ENCODE assay signal across 40 cellular contexts in the genomic region with DNA sequence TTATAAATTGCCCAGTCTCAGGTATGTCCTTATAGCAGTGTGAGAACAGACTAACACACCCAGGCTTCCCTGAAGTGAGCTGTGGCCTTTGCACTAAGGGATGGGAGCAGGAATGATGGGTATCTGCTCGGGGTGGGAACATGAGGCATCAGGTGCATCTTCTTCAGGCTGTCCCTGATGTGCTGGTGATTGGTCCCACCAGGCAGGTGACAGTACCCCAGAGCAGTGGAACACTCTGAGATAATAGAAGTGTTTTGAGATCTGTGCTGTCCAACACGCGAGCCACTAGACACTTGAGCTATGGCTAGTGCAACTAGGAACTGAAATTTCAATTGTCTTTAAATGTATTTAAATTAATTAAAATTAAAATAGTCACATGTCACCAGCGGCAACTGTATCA. TPM values are rescaled to one million over a fixed set of nuclear protein-coding genes. Genes with fewer than 3 reads are reported as not detected.
"Had no signal": no experiment of that assay in that cellular context is flagged by ENCODE, and none has a peak within 500 bp of the region (broad histone marks: within the 10 kb centered on the region; RNA-seq: fewer than 3 reads in every experiment).

No MANE protein-coding gene starts in this region.

- DNase-seq: activated CD4-positive, alpha-beta memory T cell treated with anti-CD3 and anti-CD28 coated beads for 36 hours; activated CD4-positive, alpha-beta T cell treated with anti-CD3 and anti-CD28 coated beads for 1 hour; activated CD4-positive, alpha-beta T cell treated with anti-CD3 and anti-CD28 coated beads for 36 hours; activated CD4-positive, alpha-beta T cell treated with anti-CD3 and anti-CD28 coated beads for 48 hours; activated CD4-positive, alpha-beta T cell treated with anti-CD3 and anti-CD28 coated beads, Interleukin-2, amount 50 U/mL, for 1 hour; activated CD4-positive, alpha-beta T cell treated with anti-CD3 and anti-CD28 coated beads, Interleukin-2, amount 50 U/mL, for 4 hours; activated CD4-positive, CD25-positive, alpha-beta regulatory T cell; activated CD8-positive, alpha-beta memory T cell treated with anti-CD3 and anti-CD28 coated beads, Interleukin-2, amount 50 U/mL, for 4 hours; activated CD8-positive, alpha-beta T cell treated with anti-CD3 and anti-CD28 coated beads for 36 hours; activated gamma-delta T cell; activated naive CD4-positive, alpha-beta T cell treated with anti-CD3 and anti-CD28 coated beads, Interleukin-2, amount 10 ng/mL, durations not matched to agents 7 days and 5 days; activated naive CD4-positive, alpha-beta T cell treated with Interleukin-2 at 50 U/mL for 16 hours; activated naive CD8-positive, alpha-beta T cell treated with anti-CD3 and anti-CD28 coated beads, Interleukin-2, amount 10 ng/mL, durations not matched to agents 7 days and 5 days; activated naive CD8-positive, alpha-beta T cell treated with anti-CD3 and anti-CD28 coated beads, Interleukin-2, amount 50 U/mL, for 24 hours; activated T-cell treated with anti-CD3 and anti-CD28 coated beads for 4 hours; activated T-cell treated with anti-CD3 and anti-CD28 coated beads, Interleukin-2, amount 50 U/mL, for 1 hour; activated T-cell treated with anti-CD3 and anti-CD28 coated beads, Interleukin-2, amount 50 U/mL, for 4 hours; activated T-cell treated with anti-CD3 and anti-CD28 coated beads, Interleukin-2, amount 50 U/mL, for 72 hours; amygdala; anterior cingulate cortex; caudate nucleus; cerebellar nuclear complex; SW 1271; T-helper 1 cell; T-helper 2 cell; T-helper 9 cell; WERI-Rb-1 had no signal

- H3K4me3 Mint-ChIP-seq: activated CD4-positive, alpha-beta memory T cell treated with anti-CD3 and anti-CD28 coated beads for 36 hours; activated CD4-positive, alpha-beta T cell treated with anti-CD3 and anti-CD28 coated beads for 36 hours; activated CD8-positive, alpha-beta T cell treated with anti-CD3 and anti-CD28 coated beads for 36 hours; activated naive CD4-positive, alpha-beta T cell treated with anti-CD3 and anti-CD28 coated beads, Interleukin-2, amount 10 ng/mL, durations not matched to agents 7 days and 5 days; activated naive CD4-positive, alpha-beta T cell treated with anti-CD3 and anti-CD28 coated beads, Interleukin-2, amount 50 U/mL, for 24 hours; activated naive CD8-positive, alpha-beta T cell; activated naive CD8-positive, alpha-beta T cell treated with anti-CD3 and anti-CD28 coated beads, Interleukin-2, amount 10 ng/mL, durations not matched to agents 7 days and 5 days; activated naive CD8-positive, alpha-beta T cell treated with anti-CD3 and anti-CD28 coated beads, Interleukin-2, amount 50 U/mL, for 24 hours; activated T-cell treated with anti-CD3 and anti-CD28 coated beads, Interleukin-2, amount 50 U/mL, for 4 hours; activated T-cell treated with anti-CD3 and anti-CD28 coated beads, Interleukin-2, amount 50 U/mL, for 72 hours; activated T-helper 1 cell treated with anti-CD3 and anti-CD28 coated beads, Interleukin-12 subunit alpha, Interleukin-12 subunit beta, Interleukin-2, Interleukin-4 antibody, amounts not matched to agents 30 ng/mL and 10 ng/mL and 1 ng/mL, durations not matched to agents 14 hours and 24 hours and 36 hours; activated T-helper 17 cell treated with anti-CD3 and anti-CD28 coated beads, Interleukin-2, amount 50 U/mL, for 72 hours; brain; central memory CD8-positive, alpha-beta T cell; T-helper 1 cell treated with Interleukin-12 subunit alpha and Interleukin-12 subunit beta and Interleukin-4 antibody, amounts not matched to agents 30 μg/mL and 1 μg/mL, for 36 hours; T-helper 2 cell treated with Interferon-gamma antibody and Interleukin-4, amounts not matched to agents 5 μg/mL and 100 μg/mL, for 36 hours; WTC11 had no signal

- H3K9me3 ChIP-seq: ascending aorta had no signal

- H3K27me3 ChIP-seq: ascending aorta, cardiac muscle cell had no signal

- H3K4me1 Mint-ChIP-seq: activated CD4-positive, alpha-beta T cell treated with anti-CD3 and anti-CD28 coated beads for 36 hours; activated naive CD8-positive, alpha-beta T cell treated with anti-CD3 and anti-CD28 coated beads, Interleukin-2, amount 10 ng/mL, durations not matched to agents 7 days and 5 days; activated naive CD8-positive, alpha-beta T cell treated with anti-CD3 and anti-CD28 coated beads, Interleukin-2, amount 50 U/mL, for 24 hours; activated T-helper 17 cell treated with anti-CD3 and anti-CD28 coated beads, Interleukin-2, amount 50 U/mL, for 72 hours; central memory CD8-positive, alpha-beta T cell; WTC11 had no signal

- H3K27ac ChIP-seq: ascending aorta, cardiac muscle cell, WERI-Rb-1 had no signal

- H3K36me3 ChIP-seq: ascending aorta, cardiac muscle cell, WERI-Rb-1 had no signal

- H3K4me1 ChIP-seq: ascending aorta had no signal

- H3K9me3 Mint-ChIP-seq: activated CD4-positive, alpha-beta memory T cell treated with anti-CD3 and anti-CD28 coated beads for 36 hours; activated CD8-positive, alpha-beta T cell treated with anti-CD3 and anti-CD28 coated beads for 36 hours; activated naive CD4-positive, alpha-beta T cell treated with anti-CD3 and anti-CD28 coated beads, Interleukin-2, amount 10 ng/mL, durations not matched to agents 7 days and 5 days; activated naive CD4-positive, alpha-beta T cell treated with anti-CD3 and anti-CD28 coated beads, Interleukin-2, amount 50 U/mL, for 24 hours; activated naive CD8-positive, alpha-beta T cell treated with anti-CD3 and anti-CD28 coated beads, Interleukin-2, amount 50 U/mL, for 24 hours; activated T-cell treated with anti-CD3 and anti-CD28 coated beads, Interleukin-2, amount 50 U/mL, for 4 hours; activated T-helper 17 cell treated with anti-CD3 and anti-CD28 coated beads, Interleukin-2, amount 50 U/mL, for 72 hours; central memory CD8-positive, alpha-beta T cell; T-helper 2 cell treated with Interferon-gamma antibody and Interleukin-4, amounts not matched to agents 5 μg/mL and 100 μg/mL, for 36 hours; WTC11 had no signal

- H3K36me3 Mint-ChIP-seq: activated CD4-positive, alpha-beta memory T cell treated with anti-CD3 and anti-CD28 coated beads for 36 hours; activated naive CD4-positive, alpha-beta T cell treated with anti-CD3 and anti-CD28 coated beads, Interleukin-2, amount 10 ng/mL, durations not matched to agents 7 days and 5 days; activated naive CD8-positive, alpha-beta T cell; activated naive CD8-positive, alpha-beta T cell treated with anti-CD3 and anti-CD28 coated beads, Interleukin-2, amount 10 ng/mL, durations not matched to agents 7 days and 5 days; brain; WTC11 had no signal

- H3K4me3 ChIP-seq: ascending aorta, cardiac muscle cell had no signal

- H3K27ac Mint-ChIP-seq: activated CD4-positive, alpha-beta memory T cell treated with anti-CD3 and anti-CD28 coated beads for 36 hours; activated CD4-positive, alpha-beta T cell treated with anti-CD3 and anti-CD28 coated beads for 36 hours; activated CD8-positive, alpha-beta T cell treated with anti-CD3 and anti-CD28 coated beads for 36 hours; activated naive CD4-positive, alpha-beta T cell treated with anti-CD3 and anti-CD28 coated beads, Interleukin-2, amount 10 ng/mL, durations not matched to agents 7 days and 5 days; activated naive CD4-positive, alpha-beta T cell treated with anti-CD3 and anti-CD28 coated beads, Interleukin-2, amount 50 U/mL, for 24 hours; activated naive CD8-positive, alpha-beta T cell; activated naive CD8-positive, alpha-beta T cell treated with anti-CD3 and anti-CD28 coated beads, Interleukin-2, amount 10 ng/mL, durations not matched to agents 7 days and 5 days; activated naive CD8-positive, alpha-beta T cell treated with anti-CD3 and anti-CD28 coated beads, Interleukin-2, amount 50 U/mL, for 24 hours; activated T-cell treated with anti-CD3 and anti-CD28 coated beads, Interleukin-2, amount 50 U/mL, for 72 hours; activated T-helper 1 cell treated with anti-CD3 and anti-CD28 coated beads, Interleukin-12 subunit alpha, Interleukin-12 subunit beta, Interleukin-2, Interleukin-4 antibody, amounts not matched to agents 30 ng/mL and 10 ng/mL and 1 ng/mL, durations not matched to agents 14 hours and 24 hours and 36 hours; activated T-helper 17 cell treated with anti-CD3 and anti-CD28 coated beads, Interleukin-2, amount 50 U/mL, for 72 hours; brain; T-helper 1 cell treated with Interleukin-12 subunit alpha and Interleukin-12 subunit beta and Interleukin-4 antibody, amounts not matched to agents 30 μg/mL and 1 μg/mL, for 36 hours; T-helper 2 cell treated with Interferon-gamma antibody and Interleukin-4, amounts not matched to agents 5 μg/mL and 100 μg/mL, for 36 hours; WTC11 had no signal

RNA-seq across cellular contexts. Expression of gene UBE2QL1, which starts 57.5 kb away (rescaled TPM):
- total RNA-seq: activated CD4-positive, alpha-beta memory T cell treated with anti-CD3 and anti-CD28 coated beads for 36 hours; activated CD4-positive, alpha-beta T cell treated with anti-CD3 and anti-CD28 coated beads for 36 hours; activated CD8-positive, alpha-beta memory T cell treated with anti-CD3 and anti-CD28 coated beads for 36 hours; activated CD8-positive, alpha-beta T cell treated with anti-CD3 and anti-CD28 coated beads for 36 hours; activated naive CD8-positive, alpha-beta T cell treated with anti-CD3 and anti-CD28 coated beads, Interleukin-2, amount 10 ng/mL, durations not matched to agents 7 days and 5 days; activated T-cell treated with anti-CD3 and anti-CD28 coated beads, Interleukin-2, amount 50 U/mL, for 4 hours; activated T-helper 17 cell treated with anti-CD3 and anti-CD28 coated beads, Interleukin-2, amount 50 U/mL, for 72 hours; bronchial epithelial cell had no signal
